Comparison of ENCODE assay signal across 8 cellular contexts in genomic region chr19:51473009-51473707, GRCh38. TPM values are rescaled to one million over a fixed set of nuclear protein-coding genes. Genes with fewer than 3 reads are reported as not detected.
DNase-seq lines count a peak whose midpoint lies in the region; ATAC-seq and TF ChIP-seq lines count a peak whose summit lies in the region.

No MANE protein-coding gene starts in this region.

- H3K36me3 Mint-ChIP-seq in activated T-cell treated with anti-CD3 and anti-CD28 coated beads, Interleukin-2, amount 50 U/mL, for 72 hours (ENCODE audit: insufficient read depth in 2 of 2): no peaks in the 10 kb centered on the region

- no peaks in the 10 kb centered on the region for H3K9me3 Mint-ChIP-seq in activated T-cell treated with anti-CD3 and anti-CD28 coated beads, Interleukin-2, amount 50 U/mL, for 72 hours

- DNase-seq in COLO829 (ENCODE audit: low spot score): peak; percentile 41
- peak; percentile 66 for DNase-seq in HuH-7 (ENCODE audit: low spot score)
- DNase-seq in RKO (ENCODE audit: low spot score): peak; percentile 67
- peak; percentile 87 to 91 for DNase-seq in activated T-cell treated with anti-CD3 and anti-CD28 coated beads, Interleukin-2, amount 50 U/mL, for 72 hours
- DNase-seq in fibroblast of the aortic adventitia (ENCODE audit: low read depth): peak; percentile 78
- peak in 42 of 56 donors; percentile 3 to 88 (median 31) for DNase-seq in nucleus accumbens (lab: John Stamatoyannopoulos, UW)
- peak; percentile 86 for DNase-seq in superior temporal gyrus (ENCODE audit: extremely low spot score)
- DNase-seq in cortex of kidney (lab: John Stamatoyannopoulos, UW): no peak

- peak; percentile 89 for ATAC-seq in activated T-cell treated with anti-CD3 and anti-CD28 coated beads, Interleukin-2, amount 50 U/mL, for 72 hours (replicated peaks in 1 of 2)

- peaks cover 9% of the 10 kb centered on the region for H3K27me3 Mint-ChIP-seq in activated T-cell treated with anti-CD3 and anti-CD28 coated beads, Interleukin-2, amount 50 U/mL, for 72 hours (ENCODE audit: low read depth)

- H3K4me3 Mint-ChIP-seq in activated T-cell treated with anti-CD3 and anti-CD28 coated beads, Interleukin-2, amount 50 U/mL, for 72 hours: peak overlapping the region; percentile 34 to 46

- H3K4me1 Mint-ChIP-seq in activated T-cell treated with anti-CD3 and anti-CD28 coated beads, Interleukin-2, amount 50 U/mL, for 72 hours (ENCODE audit: low read depth): peaks cover 33% of the 10 kb centered on the region

- H3K27ac Mint-ChIP-seq in activated T-cell treated with anti-CD3 and anti-CD28 coated beads, Interleukin-2, amount 50 U/mL, for 72 hours: peak overlapping the region; percentile 1

- no peak overlapping the region for H3K4me3 ChIP-seq in fibroblast of the aortic adventitia (ENCODE audit: low read depth, low read length)

- TF ChIP-seq CTCF in fibroblast of the aortic adventitia (IDR thresholded peaks at IDR 0.05; ENCODE audit: insufficient read depth, low read length): peak; percentile 90

RNA-seq across cellular contexts. Expression of gene CEACAM18, which starts 5.2 kb away (rescaled TPM):
- not detected for total RNA-seq in activated T-cell treated with anti-CD3 and anti-CD28 coated beads, Interleukin-2, amount 50 U/mL, for 72 hours
- total RNA-seq in fibroblast of the aortic adventitia (ENCODE audit: low replicate concordance): not detected in 2 replicates

RNA-seq across cellular contexts. Expression of gene SIGLEC8, which starts 14.9 kb away (rescaled TPM):
- total RNA-seq in activated T-cell treated with anti-CD3 and anti-CD28 coated beads, Interleukin-2, amount 50 U/mL, for 72 hours: not detected
- total RNA-seq in fibroblast of the aortic adventitia (ENCODE audit: low replicate concordance): not detected in 2 replicates

RNA-seq across cellular contexts. Expression of gene SIGLEC12, which starts 28.4 kb away (rescaled TPM):
- 1 to 10 TPM; 1.0 to 1.6 TPM for total RNA-seq in activated T-cell treated with anti-CD3 and anti-CD28 coated beads, Interleukin-2, amount 50 U/mL, for 72 hours
- not detected in 2 replicates for total RNA-seq in fibroblast of the aortic adventitia (ENCODE audit: low replicate concordance)

RNA-seq across cellular contexts. Expression of gene SIGLEC10, which starts 55.7 kb away (rescaled TPM):
- 1 to 10 TPM in 1 of 2 donors, under 1 TPM in 1; 0.38 to 1.4 TPM for total RNA-seq in activated T-cell treated with anti-CD3 and anti-CD28 coated beads, Interleukin-2, amount 50 U/mL, for 72 hours
- not detected in 2 replicates for total RNA-seq in fibroblast of the aortic adventitia (ENCODE audit: low replicate concordance)

RNA-seq across cellular contexts. Expression of gene SIGLEC6, which starts 58.3 kb away (rescaled TPM):
- not detected for total RNA-seq in activated T-cell treated with anti-CD3 and anti-CD28 coated beads, Interleukin-2, amount 50 U/mL, for 72 hours
- not detected in 2 replicates for total RNA-seq in fibroblast of the aortic adventitia (ENCODE audit: low replicate concordance)
